In genomic region chr21:29024474-29025327, GRCh38 we compare ENCODE assay signal across 1 cellular context.
TF ChIP-seq lines count a peak whose summit lies in the region.

USP16 (plus strand) TSS chr21:29024668; CDS start chr21:29027914, 3,246 bp downstream.

TF ChIP-seq in HepG2, 621 proteins besides CTCF, POLR2A, EP300 and RAD21 (continued from another document and continues in another):
- TF ChIP-seq ZXDC (CRISPR knock-in tag; IDR thresholded peaks at IDR 0.05) (peak; percentile 46; the same call in 1 of the 2 replicates), ZNF180 (CRISPR knock-in tag; IDR thresholded peaks at IDR 0.05; ENCODE audit: borderline replicate concordance, low read depth) (peak; percentile 28; the same call in 1 of the 2 replicates), TRAFD1 (CRISPR knock-in tag; IDR thresholded peaks at IDR 0.05; ENCODE audit: borderline replicate concordance) (no peak), YY1 (IDR thresholded peaks at IDR 0.05; ENCODE audit: insufficient read depth, insufficient replicate concordance, low read depth, low read length) (no peak), SIX4 (CRISPR knock-in tag; IDR thresholded peaks at IDR 0.05) (0 out of 2 replicates have a peak, but pooled peaks have one; percentile 41), NCOR1 (IDR thresholded peaks at IDR 0.05; ENCODE audit: borderline replicate concordance, low read length) (peak; percentile 21; the same call in 1 of the 2 replicates), FIP1L1 (IDR thresholded peaks at IDR 0.05; ENCODE audit: borderline replicate concordance, insufficient read depth, low read depth, low read length) (0 out of 2 replicates have a peak, but pooled peaks have one; percentile 38), ZIK1 (CRISPR knock-in tag; IDR thresholded peaks at IDR 0.05; ENCODE audit: borderline replicate concordance, low read depth) (no peak), ZNF513 (CRISPR knock-in tag; conservative IDR thresholded peaks at IDR 0.05) (0 out of 2 replicates have a peak, but pooled peaks have one; percentile 41), MLXIP (CRISPR knock-in tag; IDR thresholded peaks at IDR 0.05; ENCODE audit: borderline replicate concordance) (no peak), ARID2 (CRISPR knock-in tag; IDR thresholded peaks at IDR 0.05; ENCODE audit: borderline replicate concordance) (peak; percentile 54; the same call in 1 of the 2 replicates), ZNF646 (CRISPR knock-in tag; IDR thresholded peaks at IDR 0.05) (no peak), ZNF12 (CRISPR knock-in tag; IDR thresholded peaks at IDR 0.05) (no peak), ETS1 (CRISPR knock-in tag; IDR thresholded peaks at IDR 0.05) (no peak), ZNF414 (CRISPR knock-in tag; IDR thresholded peaks at IDR 0.05) (peak; percentile 94; the same call in 1 of the 2 replicates), HNRNPL (IDR thresholded peaks at IDR 0.05; ENCODE audit: low read depth, low read length) (0 out of 2 replicates have a peak, but pooled peaks have one; percentile 23), ARNT2 (CRISPR knock-in tag; IDR thresholded peaks at IDR 0.05; ENCODE audit: low read depth) (peak; percentile 45; the same call in 1 of the 2 replicates), POGK (CRISPR knock-in tag; conservative IDR thresholded peaks at IDR 0.05) (peak; percentile 30; the same call in 1 of the 2 replicates), ZFAT (CRISPR knock-in tag; conservative IDR thresholded peaks at IDR 0.05) (0 out of 2 replicates have a peak, but pooled peaks have one; percentile 69), CEBPB (IDR thresholded peaks at IDR 0.05; ENCODE audit: borderline replicate concordance, low read depth, low read length) (no peak), SIX1 (CRISPR knock-in tag; IDR thresholded peaks at IDR 0.05; ENCODE audit: borderline replicate concordance) (no peak), ZNF720 (CRISPR knock-in tag; IDR thresholded peaks at IDR 0.05) (no peak), TEAD3 (CRISPR knock-in tag; optimal IDR thresholded peaks at IDR 0.05; ENCODE audit: borderline replicate concordance) (no peak), MTERF4 (CRISPR knock-in tag; IDR thresholded peaks at IDR 0.05) (no peak), ZNF17 (CRISPR knock-in tag; IDR thresholded peaks at IDR 0.05) (no peak), ZNF770 (CRISPR knock-in tag; IDR thresholded peaks at IDR 0.05) (no peak), FOXO1 (CRISPR knock-in tag; IDR thresholded peaks at IDR 0.05) (no peak), THAP8 (CRISPR knock-in tag; IDR thresholded peaks at IDR 0.05; ENCODE audit: borderline replicate concordance) (no peak)
